In genomic region chr11:103792981-103793468, GRCh38 we compare ENCODE assay signal across 25 cellular contexts.
DNase-seq lines count a peak whose midpoint lies in the region; ATAC-seq and TF ChIP-seq lines count a peak whose summit lies in the region.
"Had no signal": no experiment of that assay in that cellular context is flagged by ENCODE, and none has a peak within 500 bp of the region (broad histone marks: within the 10 kb centered on the region; RNA-seq: fewer than 3 reads in every experiment).

No MANE protein-coding gene starts in this region.

- no peaks in the 10 kb centered on the region for H3K27me3 Mint-ChIP-seq in activated CD4-positive, alpha-beta T cell treated with anti-CD3 and anti-CD28 coated beads, Interleukin-2, amount 10 ng/mL, durations not matched to agents 24 days and 14 days
- H3K27me3 Mint-ChIP-seq: activated naive CD8-positive, alpha-beta T cell had no signal

- in situ Hi-C loops in brain microvascular endothelial cell (cut with HindIII; ENCODE audit: low pct_ligation_motif_present, low sequenced_read_pairs) = no loop called here

- DNase-seq in Right ventricle myocardium inferior (ENCODE audit: missing footprints) (no peak), right atrium auricular region (ENCODE audit: low spot score) (no peak), brain microvascular endothelial cell (peak; percentile 58), left ventricle myocardium superior (no peak), NCI-H1048 (lab: John Stamatoyannopoulos, UW) (no peak)
- DNase-seq in effector CD4-positive, alpha-beta T cell = no peak
- DNase-seq in activated CD4-positive, alpha-beta T cell treated with anti-CD3 and anti-CD28 coated beads, Interleukin-2, amount 10 ng/mL, durations not matched to agents 24 days and 14 days = no peak
- DNase-seq: Caco-2; dermis blood vessel endothelial cell; DMS79 treated with DMSO at 0.1 percent for 48 hours; gastrocnemius medialis; mammary epithelial cell; NCI-H1105; NCI-H2081 treated with DMSO at 0.1 percent for 48 hours; NCI-H510A; spleen; stimulated activated CD4-positive, alpha-beta T cell treated with anti-CD3 and anti-CD28 coated beads, Interleukin-4, amount 100 ng/mL, for 1 hour; stimulated activated naive CD4-positive, alpha-beta T cell treated with Interleukin-2 at 50 U/mL for 16 hours; WERI-Rb-1 had no signal

- no peaks in the 10 kb centered on the region for H3K4me1 ChIP-seq in right atrium auricular region
- H3K4me1 ChIP-seq: breast epithelium, Caco-2, gastrocnemius medialis, spleen had no signal

- no peaks in the 10 kb centered on the region for H3K36me3 Mint-ChIP-seq in activated CD4-positive, alpha-beta T cell treated with anti-CD3 and anti-CD28 coated beads, Interleukin-2, amount 10 ng/mL, durations not matched to agents 24 days and 14 days (ENCODE audit: low read depth)
- H3K36me3 Mint-ChIP-seq: activated naive CD8-positive, alpha-beta T cell had no signal

- peak; percentile 63 for ATAC-seq in Right ventricle myocardium inferior
- peak; percentile 52 for ATAC-seq in left ventricle myocardium superior
- ATAC-seq in GM21529 (IDR thresholded peaks at IDR 0.05; ENCODE audit: unreplicated experiment) = no peak
- ATAC-seq: gastrocnemius medialis had no signal

- no peaks in the 10 kb centered on the region for H3K27me3 ChIP-seq in right atrium auricular region
- no peaks in the 10 kb centered on the region for H3K27me3 ChIP-seq in brain microvascular endothelial cell (replicated peaks)
- H3K27me3 ChIP-seq: breast epithelium, gastrocnemius medialis, spleen had no signal

- no peak overlapping the region for H3K27ac Mint-ChIP-seq in activated CD4-positive, alpha-beta T cell treated with anti-CD3 and anti-CD28 coated beads, Interleukin-2, amount 10 ng/mL, durations not matched to agents 24 days and 14 days
- H3K27ac Mint-ChIP-seq: activated naive CD8-positive, alpha-beta T cell; activated T-helper 2 cell treated with anti-CD3 and anti-CD28 coated beads, Interferon-gamma antibody, Interleukin-2, Interleukin-4, amounts not matched to agents 10 μg/mL and 5 μg/mL and 100 μg/mL, durations not matched to agents 14 hours and 24 hours and 36 hours; T-helper 2 cell treated with Interferon-gamma antibody and Interleukin-4, amounts not matched to agents 5 μg/mL and 100 μg/mL, for 36 hours had no signal

- H3K9me3 ChIP-seq in right atrium auricular region = peaks cover 0 to 5% of the 10 kb centered on the region in 2 donors
- H3K9me3 ChIP-seq: breast epithelium, gastrocnemius medialis had no signal

- intact Hi-C loops in Right ventricle myocardium inferior (cut with DNase I) (no loop called here), left ventricle myocardium superior (cut with micrococcal nuclease) (no loop called here)
- intact Hi-C loops in activated CD4-positive, alpha-beta T cell treated with anti-CD3 and anti-CD28 coated beads, Interleukin-2, amount 10 ng/mL, durations not matched to agents 24 days and 14 days (cut with micrococcal nuclease) = no loop called here

- peaks cover 4% of the 10 kb centered on the region for H3K9me3 Mint-ChIP-seq in activated CD4-positive, alpha-beta T cell treated with anti-CD3 and anti-CD28 coated beads, Interleukin-2, amount 10 ng/mL, durations not matched to agents 24 days and 14 days

- TF ChIP-seq CTCF in right atrium auricular region (IDR thresholded peaks at IDR 0.05) (no peak), brain microvascular endothelial cell (IDR thresholded peaks at IDR 0.05; ENCODE audit: low read depth, low read length, missing control alignments) (no peak)

- H3K27ac ChIP-seq in right atrium auricular region (peak overlapping the region in 1 of 2 donors; percentile 59), brain microvascular endothelial cell (peak overlapping the region; percentile 48)
- H3K27ac ChIP-seq: gastrocnemius medialis, SK-N-MC, spleen, WERI-Rb-1 had no signal

- H3K4me3 Mint-ChIP-seq in activated CD4-positive, alpha-beta T cell treated with anti-CD3 and anti-CD28 coated beads, Interleukin-2, amount 10 ng/mL, durations not matched to agents 24 days and 14 days = no peak overlapping the region
- H3K4me3 Mint-ChIP-seq: activated naive CD8-positive, alpha-beta T cell; T-helper 2 cell treated with Interferon-gamma antibody and Interleukin-4, amounts not matched to agents 5 μg/mL and 100 μg/mL, for 36 hours had no signal

- H3K36me3 ChIP-seq in right atrium auricular region (no peaks in the 10 kb centered on the region), brain microvascular endothelial cell (replicated peaks) (no peaks in the 10 kb centered on the region)
- H3K36me3 ChIP-seq: breast epithelium, gastrocnemius medialis, spleen, WERI-Rb-1 had no signal

- H3K4me1 Mint-ChIP-seq in activated CD4-positive, alpha-beta T cell treated with anti-CD3 and anti-CD28 coated beads, Interleukin-2, amount 10 ng/mL, durations not matched to agents 24 days and 14 days = no peaks in the 10 kb centered on the region

- no peak overlapping the region for H3K4me3 ChIP-seq in right atrium auricular region
- H3K4me3 ChIP-seq in brain microvascular endothelial cell (ENCODE audit: low read depth, low read length) = no peak overlapping the region
- H3K4me3 ChIP-seq: breast epithelium, gastrocnemius medialis, SK-N-MC, spleen had no signal
